Comparison of ENCODE assay signal across 1 cellular context in genomic region chr16:57670206-57670605, GRCh38.
TF ChIP-seq lines count a peak whose summit lies in the region.

No MANE protein-coding gene starts in this region.

TF ChIP-seq in HepG2, 621 proteins besides CTCF, POLR2A, EP300 and RAD21:
- TF ChIP-seq, protein P1, sequence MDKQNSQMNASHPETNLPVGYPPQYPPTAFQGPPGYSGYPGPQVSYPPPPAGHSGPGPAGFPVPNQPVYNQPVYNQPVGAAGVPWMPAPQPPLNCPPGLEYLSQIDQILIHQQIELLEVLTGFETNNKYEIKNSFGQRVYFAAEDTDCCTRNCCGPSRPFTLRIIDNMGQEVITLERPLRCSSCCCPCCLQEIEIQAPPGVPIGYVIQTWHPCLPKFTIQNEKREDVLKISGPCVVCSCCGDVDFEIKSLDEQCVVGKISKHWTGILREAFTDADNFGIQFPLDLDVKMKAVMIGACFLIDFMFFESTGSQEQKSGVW (CRISPR knock-in tag; IDR thresholded peaks at IDR 0.05; ENCODE audit: borderline replicate concordance): no peak
- TF ChIP-seq PCBP1 (IDR thresholded peaks at IDR 0.05; ENCODE audit: borderline replicate concordance, low read depth, low read length) (0 out of 2 replicates have a peak, but pooled peaks have one; percentile 42), PCBP2 (optimal IDR thresholded peaks at IDR 0.05; ENCODE audit: low read depth, low read length, poor library complexity, severe bottlenecking) (peak; percentile 47), MTA3 (CRISPR knock-in tag; IDR thresholded peaks at IDR 0.05) (no peak)
TF ChIP-seq in HepG2: peak in this region for 2.
